ENCODE assay signal across 2 cellular contexts in the genomic region with DNA sequence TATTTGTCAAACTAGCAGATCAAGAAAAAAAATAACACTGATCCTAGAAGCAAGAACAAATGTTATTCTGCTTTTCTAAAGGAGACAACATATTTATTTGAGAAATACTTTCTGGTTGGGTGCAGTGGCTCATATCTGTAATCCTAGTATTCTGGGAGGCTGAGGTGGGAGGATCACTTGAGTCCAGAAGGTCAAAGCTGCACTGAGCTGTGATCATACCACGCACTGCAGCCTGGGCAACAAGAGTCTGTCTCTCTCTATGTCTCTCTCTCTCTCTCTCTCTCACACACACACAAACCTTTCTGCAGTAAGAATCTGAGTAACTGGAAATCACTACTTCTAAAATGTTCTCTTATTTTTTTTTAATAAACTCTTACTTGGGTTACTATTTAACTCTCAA.
TF ChIP-seq lines count a peak whose summit lies in the region.

No MANE protein-coding gene starts in this region.

TF ChIP-seq in GM23338, 12 proteins besides CTCF, POLR2A, EP300 and RAD21:
- TF ChIP-seq CREB1 (CRISPR knock-in tag; IDR thresholded peaks at IDR 0.05; ENCODE audit: low read depth) (no peak), STAT1 (IDR thresholded peaks at IDR 0.05; ENCODE audit: unreplicated experiment) (no peak), NANOG (IDR thresholded peaks at IDR 0.05; ENCODE audit: borderline replicate concordance) (no peak)

TF ChIP-seq in IMR-90, 13 proteins besides CTCF, POLR2A, EP300 and RAD21:
- TF ChIP-seq RFX5 (IDR thresholded peaks at IDR 0.05; ENCODE audit: low read depth, low read length) = no peak
